In genomic region chr4:74570095-74570494, GRCh38 we compare ENCODE assay signal across 18 cellular contexts.
DNase-seq lines count a peak whose midpoint lies in the region; ATAC-seq, FAIRE-seq and TF ChIP-seq lines count a peak whose summit lies in the region.
"Had no signal": no experiment of that assay in that cellular context is flagged by ENCODE, and none has a peak within 500 bp of the region (broad histone marks: within the 10 kb centered on the region; RNA-seq: fewer than 3 reads in every experiment).

No MANE protein-coding gene starts in this region.

- H3K36me3 Mint-ChIP-seq in activated T-cell treated with anti-CD3 and anti-CD28 coated beads, Interleukin-2, amount 50 U/mL, for 4 hours (ENCODE audit: insufficient read depth): no peaks in the 10 kb centered on the region
- H3K36me3 Mint-ChIP-seq: CD4-positive, CD25-positive, alpha-beta regulatory T cell had no signal

- H3K9me3 Mint-ChIP-seq in activated T-cell treated with anti-CD3 and anti-CD28 coated beads, Interleukin-2, amount 50 U/mL, for 4 hours: peaks cover 21% of the 10 kb centered on the region

- in situ Hi-C loops in K562 (cut with MboI): no loop called here

- no peak overlapping the region for H3K4me2 ChIP-seq in K562 (ENCODE audit: insufficient read depth, low read length)
- H3K4me2 ChIP-seq: BLaER1 treated with 17β-estradiol and CSF1 and Interleukin-3, amounts not matched to agents 10 nM and 100 nM had no signal

- H3K36me3 ChIP-seq in K562 (ENCODE audit: control insufficient read depth, insufficient read depth, low read length): no peaks in the 10 kb centered on the region
- H3K36me3 ChIP-seq in WERI-Rb-1: no peaks in the 10 kb centered on the region
- H3K36me3 ChIP-seq: BLaER1 treated with 17β-estradiol and CSF1 and Interleukin-3, amounts not matched to agents 10 nM and 100 nM had no signal

- ATAC-seq in K562: no peak
- no peak for ATAC-seq in activated T-cell treated with anti-CD3 and anti-CD28 coated beads, Interleukin-2, amount 50 U/mL, for 4 hours
- ATAC-seq: GM12878 had no signal

- no peaks in the 10 kb centered on the region for H3K9me1 ChIP-seq in K562 (ENCODE audit: control insufficient read depth, insufficient read depth, low read length)

- peak; percentile 6 for DNase-seq in DMS53 (lab: John Stamatoyannopoulos, UW)
- DNase-seq in DMS53 treated with DMSO at 0.1 percent for 48 hours (lab: John Stamatoyannopoulos, UW; ENCODE audit: unreplicated experiment): no peak
- DNase-seq in MV-4-11 (lab: John Stamatoyannopoulos, UW): peak; percentile 8
- no peak for DNase-seq in K562 (ENCODE audit: extremely low read depth in 1 of 4, low spot score in 3 of 4)
- no peak for DNase-seq in WERI-Rb-1
- no peak for DNase-seq in activated T-cell treated with anti-CD3 and anti-CD28 coated beads, Interleukin-2, amount 50 U/mL, for 4 hours
- no peak for DNase-seq in activated naive CD4-positive, alpha-beta T cell treated with Interleukin-2 at 50 U/mL for 16 hours
- DNase-seq: Caco-2; CD4-positive, CD25-positive, alpha-beta regulatory T cell; DMS153; DND-41; EL; H9 had no signal

- no peaks in the 10 kb centered on the region for H3K4me1 ChIP-seq in K562 (replicated peaks in 1 of 2; ENCODE audit: control insufficient read depth in 2 of 2, insufficient read depth in 2 of 2, low read length in 2 of 2)
- H3K4me1 ChIP-seq: BLaER1 treated with 17β-estradiol and CSF1 and Interleukin-3, amounts not matched to agents 10 nM and 100 nM; Caco-2 had no signal

- no peak for TF ChIP-seq EP300 in K562 (IDR thresholded peaks at IDR 0.05; ENCODE audit: low read length)

- H3K9ac ChIP-seq in K562 (ENCODE audit: insufficient read depth in 1 of 2, low read depth in 2 of 2, low read length in 2 of 2): no peak overlapping the region
- H3K9ac ChIP-seq: BLaER1 treated with 17β-estradiol and CSF1 and Interleukin-3, amounts not matched to agents 10 nM and 100 nM had no signal

- no peak for TF ChIP-seq RAD21 in K562 (CRISPR knock-in tag; conservative IDR thresholded peaks at IDR 0.05 in 1 of 2, IDR thresholded peaks at IDR 0.05 in 1 of 2)

- CTCF ChIA-PET in K562 (lab: Yijun Ruan, JAX; ENCODE audit: low intra/inter-chr PET ratio): interaction anchor here (0.6 kb wide), 1 partner anchor 908 kb away, joined by 3 read pairs; no protein-coding TSS in a partner anchor

- no peak for TF ChIP-seq POLR2A in K562 (conservative IDR thresholded peaks at IDR 0.05)

- no peaks in the 10 kb centered on the region for H3K9me3 ChIP-seq in K562 (replicated peaks; ENCODE audit: control insufficient read depth, insufficient read depth, low read depth, low read length)
- H3K9me3 ChIP-seq in WERI-Rb-1 (ENCODE audit: severe bottlenecking): no peaks in the 10 kb centered on the region

- no peak overlapping the region for H3K4me3 Mint-ChIP-seq in activated T-cell treated with anti-CD3 and anti-CD28 coated beads, Interleukin-2, amount 50 U/mL, for 4 hours
- H3K4me3 Mint-ChIP-seq: CD4-positive, CD25-positive, alpha-beta regulatory T cell; H9 had no signal

- intact Hi-C loops in K562 (cut with micrococcal nuclease): no loop called here

- H3K27ac ChIP-seq in K562 (ENCODE audit: extremely low read depth, low read depth, low read length): no peak overlapping the region
- H3K27ac ChIP-seq in WERI-Rb-1: no peak overlapping the region
- H3K27ac ChIP-seq: 22Rv1; BLaER1 treated with 17β-estradiol and CSF1 and Interleukin-3, amounts not matched to agents 10 nM and 100 nM had no signal

- no peaks in the 10 kb centered on the region for H3K4me1 Mint-ChIP-seq in activated T-cell treated with anti-CD3 and anti-CD28 coated beads, Interleukin-2, amount 50 U/mL, for 4 hours (ENCODE audit: low read depth)
- H3K4me1 Mint-ChIP-seq: CD4-positive, CD25-positive, alpha-beta regulatory T cell had no signal

- FAIRE-seq in K562 (lab: Jason Lieb, UNC): no peak
- FAIRE-seq: GM12878, H1, HTR-8/SVneo had no signal

- POLR2A ChIA-PET in K562 (lab: Yijun Ruan, JAX): no interaction called here

- H3K4me3 ChIP-seq in K562 (no peak overlapping the region), WERI-Rb-1 (ENCODE audit: low read depth, low read length) (no peak overlapping the region)
- H3K4me3 ChIP-seq: BLaER1 treated with 17β-estradiol and CSF1 and Interleukin-3, amounts not matched to agents 10 nM and 100 nM; GM12878 had no signal

- H3K27me3 ChIP-seq in K562 (ENCODE audit: control insufficient read depth in 2 of 2, insufficient read depth in 2 of 2, low read length in 2 of 2) (no peaks in the 10 kb centered on the region), WERI-Rb-1 (ENCODE audit: insufficient read depth, low read depth, severe bottlenecking) (no peaks in the 10 kb centered on the region)
- H3K27me3 ChIP-seq: BLaER1 treated with 17β-estradiol and CSF1 and Interleukin-3, amounts not matched to agents 10 nM and 100 nM had no signal

- TF ChIP-seq CTCF in K562 (IDR thresholded peaks at IDR 0.05 in 2 of 3, conservative IDR thresholded peaks at IDR 0.05 in 1 of 3; ENCODE audit: insufficient read depth in 2 of 3, low read depth in 1 of 3, low read length in 3 of 3) (no peak), WERI-Rb-1 (IDR thresholded peaks at IDR 0.05; ENCODE audit: low read depth, low read length) (no peak)

- no peaks in the 10 kb centered on the region for H3K27me3 Mint-ChIP-seq in activated T-cell treated with anti-CD3 and anti-CD28 coated beads, Interleukin-2, amount 50 U/mL, for 4 hours (ENCODE audit: low read depth)
- H3K27me3 Mint-ChIP-seq: CD4-positive, CD25-positive, alpha-beta regulatory T cell had no signal

- BruUV-seq in K562 (replicated peaks; lab: Mats Ljungman, UMichigan): no TSS peak

- H3K79me2 ChIP-seq in K562 (ENCODE audit: control insufficient read depth, insufficient read depth, low read length): no peaks in the 10 kb centered on the region

- WGBS in K562 (ENCODE audit: insufficient coverage, low coverage, missing lambda C conversion rate): 51% methylated on average over 3 of the region's 3 CpGs

- no peaks in the 10 kb centered on the region for H4K20me1 ChIP-seq in K562 (replicated peaks; ENCODE audit: control insufficient read depth, insufficient read depth, low read length)
- H4K20me1 ChIP-seq: BLaER1 treated with 17β-estradiol and CSF1 and Interleukin-3, amounts not matched to agents 10 nM and 100 nM had no signal

- no peak overlapping the region for H2AFZ ChIP-seq in K562 (ENCODE audit: low read depth, low read length)

TF ChIP-seq in K562, 482 proteins besides CTCF, POLR2A, EP300 and RAD21:
- TF ChIP-seq, protein P1, sequence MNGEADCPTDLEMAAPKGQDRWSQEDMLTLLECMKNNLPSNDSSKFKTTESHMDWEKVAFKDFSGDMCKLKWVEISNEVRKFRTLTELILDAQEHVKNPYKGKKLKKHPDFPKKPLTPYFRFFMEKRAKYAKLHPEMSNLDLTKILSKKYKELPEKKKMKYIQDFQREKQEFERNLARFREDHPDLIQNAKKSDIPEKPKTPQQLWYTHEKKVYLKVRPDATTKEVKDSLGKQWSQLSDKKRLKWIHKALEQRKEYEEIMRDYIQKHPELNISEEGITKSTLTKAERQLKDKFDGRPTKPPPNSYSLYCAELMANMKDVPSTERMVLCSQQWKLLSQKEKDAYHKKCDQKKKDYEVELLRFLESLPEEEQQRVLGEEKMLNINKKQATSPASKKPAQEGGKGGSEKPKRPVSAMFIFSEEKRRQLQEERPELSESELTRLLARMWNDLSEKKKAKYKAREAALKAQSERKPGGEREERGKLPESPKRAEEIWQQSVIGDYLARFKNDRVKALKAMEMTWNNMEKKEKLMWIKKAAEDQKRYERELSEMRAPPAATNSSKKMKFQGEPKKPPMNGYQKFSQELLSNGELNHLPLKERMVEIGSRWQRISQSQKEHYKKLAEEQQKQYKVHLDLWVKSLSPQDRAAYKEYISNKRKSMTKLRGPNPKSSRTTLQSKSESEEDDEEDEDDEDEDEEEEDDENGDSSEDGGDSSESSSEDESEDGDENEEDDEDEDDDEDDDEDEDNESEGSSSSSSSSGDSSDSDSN (IDR thresholded peaks at IDR 0.05; ENCODE audit: borderline replicate concordance in 1 of 2, low read depth in 2 of 2, low read length in 2 of 2): no peak
- TF ChIP-seq C11orf30 (IDR thresholded peaks at IDR 0.05; ENCODE audit: low read depth): 0 out of 2 replicates have a peak, but pooled peaks have one; percentile 13
- no peak for TF ChIP-seq MXD1 (CRISPR knock-in tag; IDR thresholded peaks at IDR 0.05; ENCODE audit: borderline replicate concordance, poor library complexity, severe bottlenecking)

Comparison
In these comparisons a context has a peak if more than half of its experiments do, and no peak if none do; other contexts are left out.
1. DNase-seq: peak in DMS53 (single experiment) and MV-4-11 (single experiment); none in DMS53 treated with DMSO at 0.1 percent for 48 hours (single experiment), K562 (0 of 4), WERI-Rb-1 (single experiment), activated T-cell treated with anti-CD3 and anti-CD28 coated beads, Interleukin-2, amount 50 U/mL, for 4 hours (single experiment) and activated naive CD4-positive, alpha-beta T cell treated with Interleukin-2 at 50 U/mL for 16 hours (single experiment).